27 cellular contexts compared by ENCODE assay signal in genomic region chr4:81442479-81443085, GRCh38.
"Had no signal": no experiment of that assay in that cellular context is flagged by ENCODE, and none has a peak within 500 bp of the region (broad histone marks: within the 10 kb centered on the region; RNA-seq: fewer than 3 reads in every experiment).

No MANE protein-coding gene starts in this region.

- H3K4me3 Mint-ChIP-seq: nephron; neural crest cell; stimulated activated naive B cell treated with anti-CD40 and anti-IgM and Interleukin-4, amounts not matched to agents 10 μg/mL and 1 μg/mL and 100 μg/mL, for 72 hours had no signal

- H3K27ac Mint-ChIP-seq: nephron; stimulated activated naive B cell treated with anti-CD40 and anti-IgM and Interleukin-4, amounts not matched to agents 10 μg/mL and 1 μg/mL and 100 μg/mL, for 72 hours had no signal

- H3K79me2 ChIP-seq: hepatocyte had no signal

- H3K36me3 ChIP-seq: prostate gland, uterus had no signal

- H3K9me3 ChIP-seq: left lung, pancreas, prostate gland, sigmoid colon, stomach, testis, thyroid gland, transverse colon, upper lobe of right lung, uterus had no signal

- H3K27me3 ChIP-seq: heart right ventricle, hepatocyte, left lung, pancreas, sigmoid colon, stomach, testis, thyroid gland, transverse colon, upper lobe of right lung, uterus had no signal

- H3K4me1 ChIP-seq: left lung, pancreas, prostate gland, sigmoid colon, stomach, testis, thyroid gland, upper lobe of right lung, uterus had no signal

- DNase-seq: heart right ventricle; islet precursor cell; left lung; naive thymus-derived CD8-positive, alpha-beta T cell; nucleus accumbens; pancreas; posterior cingulate gyrus; retina; right cardiac atrium; sigmoid colon; small intestine; stimulated activated CD4-positive, alpha-beta T cell treated with anti-CD3 and anti-CD28 coated beads, Interleukin-1b, Interleukin-23, amount 100 ng/mL, for 48 hours; stimulated activated CD4-positive, alpha-beta T cell treated with anti-CD3 and anti-CD28 coated beads, Interleukin-2, amount 100 ng/mL, for 48 hours; stimulated activated CD4-positive, alpha-beta T cell treated with anti-CD3 and anti-CD28 coated beads, Interleukin-4, amount 100 ng/mL, for 4 hours; stimulated activated naive B cell treated with anti-CD40 and anti-IgM and Interleukin-4, amounts not matched to agents 10 μg/mL and 1 μg/mL and 100 μg/mL, for 72 hours; stimulated activated naive CD8-positive, alpha-beta T cell treated with anti-CD3 and anti-CD28 coated beads, Interleukin-15, Interleukin-2, amounts not matched to agents 100 U/mL and 50 U/mL, for 24 hours; stomach; testis; thyroid gland; transverse colon; upper lobe of right lung; uterus had no signal

- H3K4me3 ChIP-seq: heart right ventricle, hepatocyte, left lung, lung, pancreas, prostate gland, sigmoid colon, stomach, testis, thyroid gland, transverse colon, upper lobe of right lung, uterus had no signal

- H3K4me2 ChIP-seq: hepatocyte had no signal

- H3K27me3 Mint-ChIP-seq: naive thymus-derived CD8-positive, alpha-beta T cell; stimulated activated naive B cell treated with anti-CD40 and anti-IgM and Interleukin-4, amounts not matched to agents 10 μg/mL and 1 μg/mL and 100 μg/mL, for 72 hours had no signal

- H3K4me1 Mint-ChIP-seq: naive thymus-derived CD8-positive, alpha-beta T cell; nephron; stimulated activated naive B cell treated with anti-CD40 and anti-IgM and Interleukin-4, amounts not matched to agents 10 μg/mL and 1 μg/mL and 100 μg/mL, for 72 hours had no signal

- H3K27ac ChIP-seq: heart right ventricle, left lung, pancreas, prostate gland, sigmoid colon, stomach, testis, thyroid gland, transverse colon, upper lobe of right lung, uterus had no signal

- FAIRE-seq: pancreas, small intestine had no signal

- H2AFZ ChIP-seq: hepatocyte had no signal

- H3K9me3 Mint-ChIP-seq: naive thymus-derived CD8-positive, alpha-beta T cell; stimulated activated naive B cell treated with anti-CD40 and anti-IgM and Interleukin-4, amounts not matched to agents 10 μg/mL and 1 μg/mL and 100 μg/mL, for 72 hours had no signal

- ATAC-seq: heart right ventricle; left lung; naive thymus-derived CD8-positive, alpha-beta T cell; pancreas; right cardiac atrium; stimulated activated naive B cell treated with anti-CD40 and anti-IgM and Interleukin-4, amounts not matched to agents 10 μg/mL and 1 μg/mL and 100 μg/mL, for 72 hours; stimulated activated naive CD8-positive, alpha-beta T cell treated with anti-CD3 and anti-CD28 coated beads, Interleukin-15, Interleukin-2, amounts not matched to agents 100 U/mL and 50 U/mL, for 24 hours; upper lobe of right lung had no signal
